19 cellular contexts compared by ENCODE assay signal in the genomic region with DNA sequence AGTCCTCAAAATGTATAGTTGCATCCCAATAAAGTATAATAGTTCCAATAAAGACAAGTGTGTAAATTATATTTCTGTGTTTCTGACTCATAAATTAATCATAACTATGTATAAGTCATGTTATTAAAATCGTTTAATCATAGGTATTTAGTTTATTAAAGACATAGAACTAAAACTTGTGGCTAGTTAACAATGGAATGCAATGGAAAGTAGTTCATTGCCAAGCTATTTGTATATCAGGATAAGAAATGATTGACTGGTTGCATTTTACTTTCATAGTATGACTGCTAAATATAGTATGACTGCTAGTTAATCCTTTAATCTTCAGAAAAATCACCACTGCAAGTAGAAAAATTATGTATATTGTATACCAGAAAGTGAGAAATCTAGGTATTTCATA. TPM values are rescaled to one million over a fixed set of nuclear protein-coding genes. Genes with fewer than 3 reads are reported as not detected.
DNase-seq lines count a peak whose midpoint lies in the region; ATAC-seq lines count a peak whose summit lies in the region.
"Had no signal": no experiment of that assay in that cellular context is flagged by ENCODE, and none has a peak within 500 bp of the region (broad histone marks: within the 10 kb centered on the region; RNA-seq: fewer than 3 reads in every experiment).

No MANE protein-coding gene starts in this region.

- no peak overlapping the region for H3K4me3 ChIP-seq in GM23248
- H3K4me3 ChIP-seq: GM12878, Peyer's patch, SJSA1 had no signal

- in situ Hi-C loops in GM23248 (cut with MboI): no loop called here

- peaks cover 31% of the 10 kb centered on the region for H3F3A ChIP-seq in GM23248 (ENCODE audit: insufficient read depth)

- no peak overlapping the region for H2AFZ ChIP-seq in GM23248

- H3K9ac ChIP-seq in GM23248: no peak overlapping the region

- no peak for ATAC-seq in HG03196 (IDR thresholded peaks at IDR 0.05; ENCODE audit: unreplicated experiment)
- ATAC-seq: GM12878 had no signal

- no peak overlapping the region for H3K27ac ChIP-seq in GM23248
- H3K27ac ChIP-seq in caudate nucleus (ENCODE audit: low read depth, low read length): no peak overlapping the region
- H3K27ac ChIP-seq: 22Rv1, Peyer's patch, SJSA1 had no signal

- WGBS in GM23248 (ENCODE audit: low coverage in 1 of 2, low lambda C conversion rate in 2 of 2, missing lambda C conversion rate in 2 of 2), 2 experiments: 26 to 27% methylated on average over 1 of the region's 1 CpG

- H3K4me2 ChIP-seq in GM23248 (ENCODE audit: unreplicated experiment): peak overlapping the region; percentile 7

- no peaks in the 10 kb centered on the region for H3K27me3 ChIP-seq in GM23248 (replicated peaks; ENCODE audit: insufficient read depth)
- H3K27me3 ChIP-seq: Peyer's patch, SJSA1 had no signal

- DNase-seq in NCI-H82 (lab: John Stamatoyannopoulos, UW) (peak; percentile 18), NCI-H82 treated with DMSO at 0.1 percent for 48 hours (lab: John Stamatoyannopoulos, UW; ENCODE audit: unreplicated experiment) (no peak), GM23248 (no peak), amniotic epithelial cell (ENCODE audit: low read depth) (peak; percentile 38), lung microvascular endothelial cell (ENCODE audit: low read depth in 2 of 2) (peak; percentile 12 to 14), 8988T (no peak), caudate nucleus (lab: John Stamatoyannopoulos, UW) (no peak)
- DNase-seq: AML-193, Caco-2, DMS53, NCI-H1436, NCI-H2081 treated with DMSO at 0.1 percent for 48 hours, NCI-H226, NCI-H526 treated with DMSO at 0.1 percent for 48 hours, Peyer's patch had no signal

- no peaks in the 10 kb centered on the region for H3K9me3 ChIP-seq in GM23248 (ENCODE audit: low read depth)
- H3K9me3 ChIP-seq: Peyer's patch, SJSA1 had no signal

- H3K4me1 ChIP-seq in GM23248 (ENCODE audit: insufficient read depth): peaks cover 21% of the 10 kb centered on the region
- H3K4me1 ChIP-seq: Caco-2, Peyer's patch had no signal

- H3K79me2 ChIP-seq in GM23248 (ENCODE audit: insufficient read depth): peaks cover 72% of the 10 kb centered on the region

- peaks cover 31% of the 10 kb centered on the region for H3K36me3 ChIP-seq in GM23248 (ENCODE audit: low read depth)

- no peaks in the 10 kb centered on the region for H4K20me1 ChIP-seq in GM23248 (ENCODE audit: insufficient read depth)

- H3K9me2 ChIP-seq in GM23248 (ENCODE audit: insufficient read depth): no peaks in the 10 kb centered on the region

RNA-seq across cellular contexts. Expression of a gene that starts 16.9 kb away (rescaled TPM):
- total RNA-seq in GM23248 (2014; rRNA removed; shearing (Covaris generic)): 17.9 and 26.7 TPM in 2 replicates
- polyA plus RNA-seq in GM23248 (2016; fragmentation: Nextera tagmentation; extraction: Ambion mirVana): 16.6 and 19.3 TPM in 2 replicates
- 20.9 and 22.2 TPM in 2 replicates for total RNA-seq in lung microvascular endothelial cell

Comparison
In these comparisons a context has a peak if more than half of its experiments do, and no peak if none do; other contexts are left out.
1. DNase-seq: peak in NCI-H82 (single experiment), amniotic epithelial cell (single experiment) and lung microvascular endothelial cell (2 of 2); none in NCI-H82 treated with DMSO at 0.1 percent for 48 hours (single experiment), GM23248 (single experiment), 8988T (single experiment) and caudate nucleus (0 of 61).